In the genomic region with DNA sequence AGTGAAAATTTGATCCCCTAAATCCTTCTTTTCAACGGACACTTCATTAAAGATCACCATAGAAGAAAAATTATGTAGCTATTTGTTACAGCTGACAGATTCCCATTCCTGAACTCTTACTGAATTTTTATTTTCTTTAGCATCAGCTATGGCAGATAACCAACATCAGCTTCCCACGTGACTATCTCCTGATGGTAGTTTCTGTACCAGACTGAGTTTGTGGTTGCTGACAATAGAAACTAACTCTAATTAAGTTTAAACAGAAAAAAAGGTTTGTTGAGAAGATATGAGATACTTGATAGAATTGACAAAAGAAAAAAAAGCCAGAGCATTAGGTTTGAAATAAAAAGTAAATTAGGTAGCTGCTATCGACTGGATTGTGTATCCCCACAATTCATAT, we compare ENCODE assay signal across 23 cellular contexts.
"Had no signal": no experiment of that assay in that cellular context is flagged by ENCODE, and none has a peak within 500 bp of the region (broad histone marks: within the 10 kb centered on the region; RNA-seq: fewer than 3 reads in every experiment).

No MANE protein-coding gene starts in this region.

- ATAC-seq: Right ventricle myocardium inferior had no signal

- DNase-seq: Karpas-422; KBM-7; MG63; NCI-H1092 treated with DMSO at 0.1 percent for 48 hours; NCI-H1436 treated with DMSO at 0.1 percent for 48 hours; NCI-H1694; NCI-H187 treated with DMSO at 0.1 percent for 48 hours; NCI-H2029 treated with DMSO at 0.1 percent for 48 hours; NCI-H226; NCI-H510A; NCI-H524 treated with DMSO at 0.1 percent for 48 hours; NCI-H69; NCI-H774; NK-92 treated with Interleukin-12 subunit alpha and Interleukin-12 subunit beta, amount 100 ng/mL, for 24 hours; OCI-M1; PC-9; Peyer's patch; SHP77 treated with DMSO at 0.1 percent for 48 hours had no signal

- H3K4me1 ChIP-seq: Peyer's patch had no signal

- H3K4me2 ChIP-seq: PC-9 had no signal

- H3K27me3 ChIP-seq: MG63, Peyer's patch, SJSA1 had no signal

- H2AFZ ChIP-seq: PC-9 had no signal

- H3K9me3 ChIP-seq: SJSA1 had no signal

- H3K27ac ChIP-seq: HL-60, PC-9, Peyer's patch, SJSA1, SK-N-MC had no signal

- H3K36me3 ChIP-seq: MG63, Peyer's patch, SJSA1 had no signal

- FAIRE-seq: HTR-8/SVneo had no signal

- H3K4me3 ChIP-seq: MG63, PC-9, Peyer's patch, SJSA1, SK-N-MC had no signal
